ENCODE assay signal across 9 cellular contexts in the genomic region with DNA sequence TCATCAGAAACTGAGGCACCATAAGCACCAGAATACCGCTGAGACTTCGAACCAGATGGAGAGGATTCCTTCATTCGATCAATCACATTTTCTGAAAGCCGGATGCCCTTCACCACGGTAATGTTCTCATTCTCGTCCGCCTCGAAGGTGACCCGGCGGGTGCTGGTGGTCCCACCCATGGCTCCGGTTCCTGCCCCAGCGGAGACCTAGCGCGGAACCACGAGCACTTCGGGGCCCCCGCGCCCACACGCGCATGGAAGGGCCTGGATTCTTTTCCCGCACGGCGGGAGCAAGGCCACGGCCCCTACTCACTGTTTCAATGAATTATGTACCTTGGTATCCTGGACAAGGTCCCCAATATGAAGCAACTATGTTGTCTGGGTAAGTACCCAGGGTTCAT.
"Had no signal": no experiment of that assay in that cellular context is flagged by ENCODE, and none has a peak within 500 bp of the region (broad histone marks: within the 10 kb centered on the region; RNA-seq: fewer than 3 reads in every experiment).

No MANE protein-coding gene starts in this region.

- FAIRE-seq: HepG2 had no signal

- H3K27ac Mint-ChIP-seq: HFFc6 had no signal

- H3K36me3 ChIP-seq: HAP-1 had no signal

- H3K9me3 Mint-ChIP-seq: HFFc6 had no signal

- H3K9me3 ChIP-seq: HAP-1 had no signal

- H3K4me3 Mint-ChIP-seq: HFFc6 had no signal

- DNase-seq: GOT3, H7, HFFc6, IMR-90, KBM-7 had no signal

- ATAC-seq: HCT116, HepG2 had no signal

- H3K27ac ChIP-seq: HL-60 had no signal

- H3K4me3 ChIP-seq: HAP-1 had no signal
